7 cellular contexts compared by ENCODE assay signal in the genomic region with DNA sequence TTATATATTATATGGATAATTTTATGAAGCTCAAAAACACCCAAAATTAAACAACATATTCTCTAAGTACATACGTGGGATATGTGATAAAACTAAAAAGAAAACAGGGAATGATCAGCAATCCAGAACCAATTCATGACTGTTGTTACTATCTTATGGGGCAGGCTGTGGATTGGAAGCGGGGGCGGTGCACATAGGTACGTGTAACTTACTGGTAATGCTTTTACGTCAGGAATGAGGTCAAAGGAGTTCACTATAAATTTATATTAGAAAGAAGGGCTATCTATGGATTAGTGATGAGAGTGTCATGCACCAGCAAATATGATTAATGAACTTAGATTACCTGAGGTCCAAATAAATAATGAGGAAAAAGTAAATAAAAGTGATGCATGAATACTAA. TPM values are rescaled to one million over a fixed set of nuclear protein-coding genes. Genes with fewer than 3 reads are reported as not detected.
DNase-seq lines count a peak whose midpoint lies in the region; ATAC-seq, FAIRE-seq and TF ChIP-seq lines count a peak whose summit lies in the region.
"Not testable (repeated sequence)": the region's sequence is repeated elsewhere in the genome, so short reads cannot be mapped to it uniquely, and the experiment has no call there.

No MANE protein-coding gene starts in this region.

- H3K36me3 Mint-ChIP-seq in CD8-positive, alpha-beta T cell; activated CD4-positive, alpha-beta T cell treated with anti-CD3 and anti-CD28 coated beads for 36 hours (ENCODE audit: low read depth); activated T-helper 1 cell treated with anti-CD3 and anti-CD28 coated beads, Interleukin-12 subunit alpha, Interleukin-12 subunit beta, Interleukin-2, Interleukin-4 antibody, amounts not matched to agents 30 ng/mL and 10 ng/mL and 1 ng/mL, durations not matched to agents 14 hours and 24 hours and 36 hours (ENCODE audit: low read depth); progenitor cell of endocrine pancreas (ENCODE audit: insufficient read depth): not testable (repeated sequence)

- H3K27ac ChIP-seq in CD8-positive, alpha-beta T cell (ENCODE audit: low read depth, low read length); K562 (ENCODE audit: extremely low read depth, low read depth, low read length); left ventricle myocardium inferior (replicated peaks): not testable (repeated sequence)

- not testable (repeated sequence) for H3K4me2 ChIP-seq in K562 (ENCODE audit: insufficient read depth, low read length)

- H3K27me3 Mint-ChIP-seq in CD8-positive, alpha-beta T cell (ENCODE audit: low read depth); activated CD4-positive, alpha-beta T cell treated with anti-CD3 and anti-CD28 coated beads for 36 hours; activated T-helper 1 cell treated with anti-CD3 and anti-CD28 coated beads, Interleukin-12 subunit alpha, Interleukin-12 subunit beta, Interleukin-2, Interleukin-4 antibody, amounts not matched to agents 30 ng/mL and 10 ng/mL and 1 ng/mL, durations not matched to agents 14 hours and 24 hours and 36 hours (ENCODE audit: insufficient read depth); progenitor cell of endocrine pancreas: not testable (repeated sequence)

- H3K9me1 ChIP-seq in K562 (ENCODE audit: control insufficient read depth, insufficient read depth, low read length) = not testable (repeated sequence)

- H3K27me3 ChIP-seq in CD8-positive, alpha-beta T cell (ENCODE audit: insufficient read depth, low read length); K562 (ENCODE audit: control insufficient read depth in 2 of 2, insufficient read depth in 2 of 2, low read length in 2 of 2); left ventricle myocardium inferior (ENCODE audit: low read depth): not testable (repeated sequence)

- TF ChIP-seq EP300 in K562 (IDR thresholded peaks at IDR 0.05; ENCODE audit: low read length) = not testable (repeated sequence)

- TF ChIP-seq CTCF in CD8-positive, alpha-beta T cell (IDR thresholded peaks at IDR 0.05); K562 (IDR thresholded peaks at IDR 0.05 in 2 of 3, conservative IDR thresholded peaks at IDR 0.05 in 1 of 3; ENCODE audit: insufficient read depth in 2 of 3, low read depth in 1 of 3, low read length in 3 of 3); left ventricle myocardium inferior (IDR thresholded peaks at IDR 0.05; ENCODE audit: borderline replicate concordance); mucosa of descending colon (IDR thresholded peaks at IDR 0.05); progenitor cell of endocrine pancreas (IDR thresholded peaks at IDR 0.05; ENCODE audit: unreplicated experiment): not testable (repeated sequence)

- H3K36me3 ChIP-seq in CD8-positive, alpha-beta T cell (ENCODE audit: insufficient read depth, low read length); K562 (ENCODE audit: control insufficient read depth, insufficient read depth, low read length); left ventricle myocardium inferior; mucosa of descending colon (ENCODE audit: low read depth): not testable (repeated sequence)

- not testable (repeated sequence) for H3K9me3 ChIP-seq in CD8-positive, alpha-beta T cell (ENCODE audit: low read length); K562 (replicated peaks; ENCODE audit: control insufficient read depth, insufficient read depth, low read depth, low read length); left ventricle myocardium inferior (replicated peaks); mucosa of descending colon

- BruUV-seq in K562 (replicated peaks; lab: Mats Ljungman, UMichigan) = not testable (repeated sequence)

- H3K4me3 Mint-ChIP-seq in CD8-positive, alpha-beta T cell = peak overlapping the region; percentile 63
- H3K4me3 Mint-ChIP-seq in activated CD4-positive, alpha-beta T cell treated with anti-CD3 and anti-CD28 coated beads for 36 hours = peak overlapping the region; percentile 30
- peak overlapping the region; percentile 82 for H3K4me3 Mint-ChIP-seq in activated T-helper 1 cell treated with anti-CD3 and anti-CD28 coated beads, Interleukin-12 subunit alpha, Interleukin-12 subunit beta, Interleukin-2, Interleukin-4 antibody, amounts not matched to agents 30 ng/mL and 10 ng/mL and 1 ng/mL, durations not matched to agents 14 hours and 24 hours and 36 hours
- peak overlapping the region; percentile 69 for H3K4me3 Mint-ChIP-seq in progenitor cell of endocrine pancreas (ENCODE audit: low read depth)

- intact Hi-C loops in CD8-positive, alpha-beta T cell (cut with DNase I, micrococcal nuclease); activated CD4-positive, alpha-beta T cell treated with anti-CD3 and anti-CD28 coated beads for 36 hours (cut with DNase I, micrococcal nuclease); activated T-helper 1 cell treated with anti-CD3 and anti-CD28 coated beads, Interleukin-12 subunit alpha, Interleukin-12 subunit beta, Interleukin-2, Interleukin-4 antibody, amounts not matched to agents 30 ng/mL and 10 ng/mL and 1 ng/mL, durations not matched to agents 14 hours and 24 hours and 36 hours (cut with micrococcal nuclease); K562 (cut with micrococcal nuclease); left ventricle myocardium inferior (cut with micrococcal nuclease); mucosa of descending colon (cut with DNase I, micrococcal nuclease): not testable (repeated sequence)

- not testable (repeated sequence) for H3K79me2 ChIP-seq in K562 (ENCODE audit: control insufficient read depth, insufficient read depth, low read length)

- H4K20me1 ChIP-seq in K562 (replicated peaks; ENCODE audit: control insufficient read depth, insufficient read depth, low read length) = not testable (repeated sequence)

- not testable (repeated sequence) for TF ChIP-seq RAD21 in K562 (CRISPR knock-in tag; conservative IDR thresholded peaks at IDR 0.05 in 1 of 2, IDR thresholded peaks at IDR 0.05 in 1 of 2)

- H3K4me1 Mint-ChIP-seq in CD8-positive, alpha-beta T cell (ENCODE audit: low read depth); activated CD4-positive, alpha-beta T cell treated with anti-CD3 and anti-CD28 coated beads for 36 hours; activated T-helper 1 cell treated with anti-CD3 and anti-CD28 coated beads, Interleukin-12 subunit alpha, Interleukin-12 subunit beta, Interleukin-2, Interleukin-4 antibody, amounts not matched to agents 30 ng/mL and 10 ng/mL and 1 ng/mL, durations not matched to agents 14 hours and 24 hours and 36 hours (ENCODE audit: low read depth); progenitor cell of endocrine pancreas (ENCODE audit: low read depth): not testable (repeated sequence)

- not testable (repeated sequence) for DNase-seq in CD8-positive, alpha-beta T cell; activated T-helper 1 cell treated with anti-CD3 and anti-CD28 coated beads, Interleukin-12 subunit alpha, Interleukin-12 subunit beta, Interleukin-2, Interleukin-4 antibody, amounts not matched to agents 30 ng/mL and 10 ng/mL and 1 ng/mL, durations not matched to agents 14 hours and 24 hours and 36 hours (ENCODE audit: low spot score); left ventricle myocardium inferior; progenitor cell of endocrine pancreas (ENCODE audit: low spot score, unreplicated experiment)
- DNase-seq in activated CD4-positive, alpha-beta T cell treated with anti-CD3 and anti-CD28 coated beads for 36 hours = peak; percentile 9
- DNase-seq in K562 (ENCODE audit: extremely low read depth in 1 of 4, low spot score in 3 of 4) (peak in 1 of 4 experiments; percentile 6), mucosa of descending colon (peak in 2 of 3 donors; percentile 26 to 35)

- not testable (repeated sequence) for H3K4me3 ChIP-seq in CD8-positive, alpha-beta T cell (ENCODE audit: low read depth, low read length); K562; mucosa of descending colon
- peak overlapping the region; percentile 65 for H3K4me3 ChIP-seq in left ventricle myocardium inferior

- H2AFZ ChIP-seq in K562 (ENCODE audit: low read depth, low read length) = not testable (repeated sequence)

- POLR2A ChIA-PET in CD8-positive, alpha-beta T cell (lab: Charles Lee); activated CD4-positive, alpha-beta T cell treated with anti-CD3 and anti-CD28 coated beads for 36 hours (lab: Charles Lee); K562 (lab: Yijun Ruan, JAX): not testable (repeated sequence)

- TF ChIP-seq POLR2A in K562 (conservative IDR thresholded peaks at IDR 0.05) = not testable (repeated sequence)

- not testable (repeated sequence) for H3K4me1 ChIP-seq in CD8-positive, alpha-beta T cell (ENCODE audit: insufficient read depth, low read length); K562 (replicated peaks in 1 of 2; ENCODE audit: control insufficient read depth in 2 of 2, insufficient read depth in 2 of 2, low read length in 2 of 2); left ventricle myocardium inferior; mucosa of descending colon (ENCODE audit: low read depth)

- in situ Hi-C loops in K562 (cut with MboI) = loop anchor here (25.0 kb wide), 1 partner anchor 1663 kb away; no protein-coding TSS in a partner anchor

- not testable (repeated sequence) for H3K9me3 Mint-ChIP-seq in CD8-positive, alpha-beta T cell; activated CD4-positive, alpha-beta T cell treated with anti-CD3 and anti-CD28 coated beads for 36 hours (ENCODE audit: low read depth); activated T-helper 1 cell treated with anti-CD3 and anti-CD28 coated beads, Interleukin-12 subunit alpha, Interleukin-12 subunit beta, Interleukin-2, Interleukin-4 antibody, amounts not matched to agents 30 ng/mL and 10 ng/mL and 1 ng/mL, durations not matched to agents 14 hours and 24 hours and 36 hours; progenitor cell of endocrine pancreas (ENCODE audit: low read depth)

- not testable (repeated sequence) for H3K9ac ChIP-seq in K562 (ENCODE audit: insufficient read depth in 1 of 2, low read depth in 2 of 2, low read length in 2 of 2)

- H3K27ac Mint-ChIP-seq in CD8-positive, alpha-beta T cell = peak overlapping the region; percentile 56
- not testable (repeated sequence) for H3K27ac Mint-ChIP-seq in activated CD4-positive, alpha-beta T cell treated with anti-CD3 and anti-CD28 coated beads for 36 hours; progenitor cell of endocrine pancreas
- H3K27ac Mint-ChIP-seq in activated T-helper 1 cell treated with anti-CD3 and anti-CD28 coated beads, Interleukin-12 subunit alpha, Interleukin-12 subunit beta, Interleukin-2, Interleukin-4 antibody, amounts not matched to agents 30 ng/mL and 10 ng/mL and 1 ng/mL, durations not matched to agents 14 hours and 24 hours and 36 hours = peak overlapping the region; percentile 10

- WGBS in K562 (ENCODE audit: insufficient coverage, low coverage, missing lambda C conversion rate) = 9% methylated on average over 4 of the region's 5 CpGs

- CTCF ChIA-PET in CD8-positive, alpha-beta T cell (lab: Charles Lee); activated CD4-positive, alpha-beta T cell treated with anti-CD3 and anti-CD28 coated beads for 36 hours (lab: Charles Lee); K562 (lab: Yijun Ruan, JAX; ENCODE audit: low intra/inter-chr PET ratio): not testable (repeated sequence)

- FAIRE-seq in K562 (lab: Jason Lieb, UNC) = not testable (repeated sequence)

- ATAC-seq in CD8-positive, alpha-beta T cell; activated CD4-positive, alpha-beta T cell treated with anti-CD3 and anti-CD28 coated beads for 36 hours; K562; mucosa of descending colon: not testable (repeated sequence)

RNA-seq across cellular contexts. Expression of a gene that starts 0.7 kb away (rescaled TPM):
- total RNA-seq in CD8-positive, alpha-beta T cell = 10 to 100 TPM; 30.9 to 34.9 TPM
- 10 to 100 TPM; 56.0 to 61.9 TPM for total RNA-seq in activated CD4-positive, alpha-beta T cell treated with anti-CD3 and anti-CD28 coated beads for 36 hours
- 49.2 and 54.0 TPM in 2 replicates for total RNA-seq in activated T-helper 1 cell treated with anti-CD3 and anti-CD28 coated beads, Interleukin-12 subunit alpha, Interleukin-12 subunit beta, Interleukin-2, Interleukin-4 antibody, amounts not matched to agents 30 ng/mL and 10 ng/mL and 1 ng/mL, durations not matched to agents 14 hours and 24 hours and 36 hours
- 69.5 and 235 TPM in 2 replicates for total RNA-seq in K562 (2011; cell fraction: chromatin; rRNA removed; ENCODE audit: low replicate concordance)
- total RNA-seq in K562 (2011; cell fraction: nucleolus; rRNA removed) = 39.2 and 53.0 TPM in 2 replicates
- total RNA-seq in K562 (2011; cell fraction: nucleoplasm; rRNA removed) = 123 and 237 TPM in 2 replicates
- 34.7 and 38.7 TPM in 2 replicates for total RNA-seq in K562 (2014; rRNA removed)
- 67.9 and 72.3 TPM in 2 replicates for total RNA-seq in K562 (2014; rRNA removed; fragmentation: Illumina TruSeq; extraction: Trizol)
- 53.0 and 57.3 TPM in 2 replicates for total RNA-seq in K562 (2015; rRNA removed; fragmentation: Illumina TruSeq; extraction: Trizol)
- total RNA-seq in K562 (2021) = 39.1 and 42.1 TPM in 2 replicates
- polyA plus RNA-seq in K562 (2011; rRNA removed) = 50.0 and 52.4 TPM in 2 replicates
- 5.9 and 14.0 TPM in 2 replicates for polyA plus RNA-seq in K562 (2011; cell fraction: cytosol; rRNA removed)
- polyA plus RNA-seq in K562 (2011; cell fraction: nucleus; rRNA removed) = 58.8 and 104 TPM in 2 replicates
- 28.3 and 36.3 TPM in 2 replicates for polyA plus RNA-seq in K562 (2012)
- 43.4 and 45.7 TPM in 2 replicates for polyA plus RNA-seq in K562 (2014; fragmentation: Illumina TruSeq; extraction: Trizol)
- 100 to 1,000 TPM; 104 to 108 TPM for polyA plus RNA-seq in K562 (2014; fragmentation: Nextera tagmentation; extraction: Ambion mirVana)
- polyA plus RNA-seq in K562 (2014; rRNA removed) = 40.0 and 47.5 TPM in 2 replicates
- 66.5 and 81.1 TPM in 2 replicates for polyA minus RNA-seq in K562 (2011; rRNA and poly(A)+ RNA removed)
- 10.2 and 12.1 TPM in 2 replicates for polyA minus RNA-seq in K562 (2011; cell fraction: cytosol; rRNA and poly(A)+ RNA removed)
- polyA minus RNA-seq in K562 (2011; cell fraction: nucleus; rRNA and poly(A)+ RNA removed) = 106 and 174 TPM in 2 replicates
- 16.4 TPM for total RNA-seq in left ventricle myocardium inferior
- 10 to 100 TPM; 41.3 to 46.0 (median 44.4) TPM for total RNA-seq in mucosa of descending colon
- total RNA-seq in progenitor cell of endocrine pancreas = 39.9 and 41.6 TPM in 2 replicates

Comparison
In these comparisons a context has a peak if more than half of its experiments do, and no peak if none do; other contexts are left out.
1. H3K4me3 Mint-ChIP-seq: peak in every context shown above with its lines; median percentile 82 in activated T-helper 1 cell treated with anti-CD3 and anti-CD28 coated beads, Interleukin-12 subunit alpha, Interleukin-12 subunit beta, Interleukin-2, Interleukin-4 antibody, amounts not matched to agents 30 ng/mL and 10 ng/mL and 1 ng/mL, durations not matched to agents 14 hours and 24 hours and 36 hours; 69 in progenitor cell of endocrine pancreas; 63 in CD8-positive, alpha-beta T cell; 30 in activated CD4-positive, alpha-beta T cell treated with anti-CD3 and anti-CD28 coated beads for 36 hours.